In the genomic region with DNA sequence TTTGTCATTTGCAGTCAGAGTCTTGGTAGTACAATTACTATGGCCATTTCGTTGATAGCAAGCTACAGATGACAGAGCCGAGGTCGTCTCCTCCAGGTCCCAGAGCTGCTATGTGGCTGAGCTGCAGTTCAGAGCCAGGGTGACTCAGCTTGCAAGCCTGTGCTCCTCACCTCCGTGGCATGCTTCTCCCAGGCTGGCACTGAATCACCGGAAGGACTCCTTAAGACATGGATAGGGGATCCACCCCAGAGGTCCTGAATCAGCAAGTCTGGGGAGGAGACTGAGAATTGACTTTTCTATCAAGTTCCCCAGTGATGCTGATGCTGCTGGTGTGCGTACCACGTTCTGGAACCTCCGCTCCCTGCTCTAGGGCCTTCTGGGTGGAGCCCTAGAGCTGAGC, we compare ENCODE assay signal across 13 cellular contexts.
DNase-seq lines count a peak whose midpoint lies in the region; ATAC-seq and TF ChIP-seq lines count a peak whose summit lies in the region.
"Had no signal": no experiment of that assay in that cellular context is flagged by ENCODE, and none has a peak within 500 bp of the region (broad histone marks: within the 10 kb centered on the region; RNA-seq: fewer than 3 reads in every experiment).

No MANE protein-coding gene starts in this region.

- no peak for TF ChIP-seq CTCF in AG04449 (IDR thresholded peaks at IDR 0.05; ENCODE audit: insufficient read depth, low read length, missing control alignments)
- no peak for TF ChIP-seq CTCF in astrocyte of the spinal cord (IDR thresholded peaks at IDR 0.05; ENCODE audit: low read depth, low read length)
- TF ChIP-seq CTCF in WTC11 (IDR thresholded peaks at IDR 0.05) = no peak

- POLR2A ChIA-PET in AG04449 (lab: Yijun Ruan, JAX) = interaction anchor here (1.1 to 1.2 kb wide), 2 partner anchors 186 to 937 kb away, joined by 3 to 6 read pairs; no protein-coding TSS in a partner anchor
- POLR2A ChIA-PET in WTC11 (lab: Charles Lee) = no interaction called here

- peaks cover 2% of the 10 kb centered on the region for H3K36me3 Mint-ChIP-seq in WTC11
- H3K36me3 Mint-ChIP-seq: CD4-positive, CD25-positive, alpha-beta regulatory T cell had no signal

- no peak overlapping the region for H3K27ac Mint-ChIP-seq in stimulated activated naive CD8-positive, alpha-beta T cell treated with anti-CD3 and anti-CD28 coated beads, Interleukin-15, amount 100 ng/mL, for 72 hours
- H3K27ac Mint-ChIP-seq in WTC11 = no peak overlapping the region
- H3K27ac Mint-ChIP-seq: activated B cell treated with CpG ODN at 0.5 μM for 24 hours; CD4-positive, CD25-positive, alpha-beta regulatory T cell had no signal

- DNase-seq in AG04449 (ENCODE audit: low read depth, low spot score) (peak; percentile 86), HT-29 (ENCODE audit: low spot score) (peak; percentile 33), astrocyte of the spinal cord (ENCODE audit: low read depth, low spot score) (peak; percentile 90), kidney glomerular epithelial cell (lab: John Stamatoyannopoulos, UW) (peak; percentile 85), WTC11 (ENCODE audit: low spot score) (no peak), medulla oblongata (ENCODE audit: extremely low spot score) (no peak)
- DNase-seq in stimulated activated naive CD8-positive, alpha-beta T cell treated with anti-CD3 and anti-CD28 coated beads, Interleukin-15, amount 100 ng/mL, for 72 hours = no peak
- DNase-seq: activated B cell treated with CpG ODN at 0.5 μM for 24 hours; activated effector memory CD4-positive, alpha-beta T cell treated with anti-CD3 and anti-CD28 coated beads, Interleukin-2, amount 50 U/mL, for 16 hours; CD4-positive, CD25-positive, alpha-beta regulatory T cell; dorsolateral prefrontal cortex; stimulated activated CD4-positive, alpha-beta T cell treated with anti-CD3 and anti-CD28 coated beads, Interleukin-4, amount 100 ng/mL, for 4 hours had no signal

- no peak for ATAC-seq in stimulated activated naive CD8-positive, alpha-beta T cell treated with anti-CD3 and anti-CD28 coated beads, Interleukin-15, amount 100 ng/mL, for 72 hours
- ATAC-seq in WTC11 = no peak
- ATAC-seq in HG03159 (IDR thresholded peaks at IDR 0.05; ENCODE audit: unreplicated experiment) = no peak

- H3K9me3 Mint-ChIP-seq in stimulated activated naive CD8-positive, alpha-beta T cell treated with anti-CD3 and anti-CD28 coated beads, Interleukin-15, amount 100 ng/mL, for 72 hours = no peaks in the 10 kb centered on the region
- peaks cover 16% of the 10 kb centered on the region for H3K9me3 Mint-ChIP-seq in WTC11
- H3K9me3 Mint-ChIP-seq: activated B cell treated with CpG ODN at 0.5 μM for 24 hours; CD4-positive, CD25-positive, alpha-beta regulatory T cell had no signal

- H3K4me3 Mint-ChIP-seq in stimulated activated naive CD8-positive, alpha-beta T cell treated with anti-CD3 and anti-CD28 coated beads, Interleukin-15, amount 100 ng/mL, for 72 hours = no peak overlapping the region
- no peak overlapping the region for H3K4me3 Mint-ChIP-seq in WTC11
- H3K4me3 Mint-ChIP-seq: activated B cell treated with CpG ODN at 0.5 μM for 24 hours; CD4-positive, CD25-positive, alpha-beta regulatory T cell had no signal

- H3K4me1 Mint-ChIP-seq in stimulated activated naive CD8-positive, alpha-beta T cell treated with anti-CD3 and anti-CD28 coated beads, Interleukin-15, amount 100 ng/mL, for 72 hours = no peaks in the 10 kb centered on the region
- H3K4me1 Mint-ChIP-seq in WTC11 = no peaks in the 10 kb centered on the region
- H3K4me1 Mint-ChIP-seq: activated B cell treated with CpG ODN at 0.5 μM for 24 hours; CD4-positive, CD25-positive, alpha-beta regulatory T cell had no signal

- in situ Hi-C loops in astrocyte of the spinal cord (cut with HindIII; ENCODE audit: low sequenced_read_pairs) = no loop called here

- CTCF ChIA-PET in AG04449 (lab: Yijun Ruan, JAX) (interaction anchor here (0.7 to 7.0 kb wide), 4 partner anchors 14 to 257 kb away, joined by 3 to 62 read pairs (median 6); no protein-coding TSS in a partner anchor), WTC11 (lab: Charles Lee) (interaction anchor here (1.1 to 2.1 kb wide), 3 partner anchors 14 to 43 kb away, joined by 3 to 6 read pairs (median 5); no protein-coding TSS in a partner anchor)

- no peaks in the 10 kb centered on the region for H3K27me3 Mint-ChIP-seq in stimulated activated naive CD8-positive, alpha-beta T cell treated with anti-CD3 and anti-CD28 coated beads, Interleukin-15, amount 100 ng/mL, for 72 hours
- peaks cover 51% of the 10 kb centered on the region for H3K27me3 Mint-ChIP-seq in WTC11 (ENCODE audit: low read depth)
- H3K27me3 Mint-ChIP-seq: activated B cell treated with CpG ODN at 0.5 μM for 24 hours had no signal

- no peak overlapping the region for H3K4me3 ChIP-seq in AG04449 (ENCODE audit: low read depth, low read length)
- H3K4me3 ChIP-seq in astrocyte of the spinal cord (ENCODE audit: low read depth, low read length) = no peak overlapping the region
- H3K4me3 ChIP-seq: dorsolateral prefrontal cortex had no signal

TF ChIP-seq in WTC11, 78 proteins besides CTCF, POLR2A, EP300 and RAD21:
- no peak for TF ChIP-seq JUN (CRISPR knock-in tag; IDR thresholded peaks at IDR 0.05)
- TF ChIP-seq ELF4 (CRISPR knock-in tag; IDR thresholded peaks at IDR 0.05; ENCODE audit: low read depth) = no peak
- no peak for TF ChIP-seq TEAD1 (CRISPR knock-in tag; IDR thresholded peaks at IDR 0.05)
- TF ChIP-seq, protein P1, sequence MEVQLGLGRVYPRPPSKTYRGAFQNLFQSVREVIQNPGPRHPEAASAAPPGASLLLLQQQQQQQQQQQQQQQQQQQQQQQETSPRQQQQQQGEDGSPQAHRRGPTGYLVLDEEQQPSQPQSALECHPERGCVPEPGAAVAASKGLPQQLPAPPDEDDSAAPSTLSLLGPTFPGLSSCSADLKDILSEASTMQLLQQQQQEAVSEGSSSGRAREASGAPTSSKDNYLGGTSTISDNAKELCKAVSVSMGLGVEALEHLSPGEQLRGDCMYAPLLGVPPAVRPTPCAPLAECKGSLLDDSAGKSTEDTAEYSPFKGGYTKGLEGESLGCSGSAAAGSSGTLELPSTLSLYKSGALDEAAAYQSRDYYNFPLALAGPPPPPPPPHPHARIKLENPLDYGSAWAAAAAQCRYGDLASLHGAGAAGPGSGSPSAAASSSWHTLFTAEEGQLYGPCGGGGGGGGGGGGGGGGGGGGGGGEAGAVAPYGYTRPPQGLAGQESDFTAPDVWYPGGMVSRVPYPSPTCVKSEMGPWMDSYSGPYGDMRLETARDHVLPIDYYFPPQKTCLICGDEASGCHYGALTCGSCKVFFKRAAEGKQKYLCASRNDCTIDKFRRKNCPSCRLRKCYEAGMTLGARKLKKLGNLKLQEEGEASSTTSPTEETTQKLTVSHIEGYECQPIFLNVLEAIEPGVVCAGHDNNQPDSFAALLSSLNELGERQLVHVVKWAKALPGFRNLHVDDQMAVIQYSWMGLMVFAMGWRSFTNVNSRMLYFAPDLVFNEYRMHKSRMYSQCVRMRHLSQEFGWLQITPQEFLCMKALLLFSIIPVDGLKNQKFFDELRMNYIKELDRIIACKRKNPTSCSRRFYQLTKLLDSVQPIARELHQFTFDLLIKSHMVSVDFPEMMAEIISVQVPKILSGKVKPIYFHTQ (CRISPR knock-in tag; IDR thresholded peaks at IDR 0.05) = no peak
- TF ChIP-seq CREM (CRISPR knock-in tag; IDR thresholded peaks at IDR 0.05) = no peak
- no peak for TF ChIP-seq ZSCAN18 (CRISPR knock-in tag; IDR thresholded peaks at IDR 0.05)
- no peak for TF ChIP-seq TP53 (CRISPR knock-in tag; IDR thresholded peaks at IDR 0.05)
- TF ChIP-seq, protein P2, sequence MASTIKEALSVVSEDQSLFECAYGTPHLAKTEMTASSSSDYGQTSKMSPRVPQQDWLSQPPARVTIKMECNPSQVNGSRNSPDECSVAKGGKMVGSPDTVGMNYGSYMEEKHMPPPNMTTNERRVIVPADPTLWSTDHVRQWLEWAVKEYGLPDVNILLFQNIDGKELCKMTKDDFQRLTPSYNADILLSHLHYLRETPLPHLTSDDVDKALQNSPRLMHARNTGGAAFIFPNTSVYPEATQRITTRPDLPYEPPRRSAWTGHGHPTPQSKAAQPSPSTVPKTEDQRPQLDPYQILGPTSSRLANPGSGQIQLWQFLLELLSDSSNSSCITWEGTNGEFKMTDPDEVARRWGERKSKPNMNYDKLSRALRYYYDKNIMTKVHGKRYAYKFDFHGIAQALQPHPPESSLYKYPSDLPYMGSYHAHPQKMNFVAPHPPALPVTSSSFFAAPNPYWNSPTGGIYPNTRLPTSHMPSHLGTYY (CRISPR knock-in tag; IDR thresholded peaks at IDR 0.05) = no peak
- TF ChIP-seq, protein P3, sequence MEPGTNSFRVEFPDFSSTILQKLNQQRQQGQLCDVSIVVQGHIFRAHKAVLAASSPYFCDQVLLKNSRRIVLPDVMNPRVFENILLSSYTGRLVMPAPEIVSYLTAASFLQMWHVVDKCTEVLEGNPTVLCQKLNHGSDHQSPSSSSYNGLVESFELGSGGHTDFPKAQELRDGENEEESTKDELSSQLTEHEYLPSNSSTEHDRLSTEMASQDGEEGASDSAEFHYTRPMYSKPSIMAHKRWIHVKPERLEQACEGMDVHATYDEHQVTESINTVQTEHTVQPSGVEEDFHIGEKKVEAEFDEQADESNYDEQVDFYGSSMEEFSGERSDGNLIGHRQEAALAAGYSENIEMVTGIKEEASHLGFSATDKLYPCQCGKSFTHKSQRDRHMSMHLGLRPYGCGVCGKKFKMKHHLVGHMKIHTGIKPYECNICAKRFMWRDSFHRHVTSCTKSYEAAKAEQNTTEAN (CRISPR knock-in tag; IDR thresholded peaks at IDR 0.05) = no peak
- no peak for TF ChIP-seq ESRRA (CRISPR knock-in tag; IDR thresholded peaks at IDR 0.05; ENCODE audit: borderline replicate concordance)

Comparison
In these comparisons a context has a peak if more than half of its experiments do, and no peak if none do; other contexts are left out.
1. DNase-seq: peak in AG04449 (single experiment), HT-29 (single experiment), astrocyte of the spinal cord (single experiment) and kidney glomerular epithelial cell (single experiment); none in stimulated activated naive CD8-positive, alpha-beta T cell treated with anti-CD3 and anti-CD28 coated beads, Interleukin-15, amount 100 ng/mL, for 72 hours (0 of 2), WTC11 (single experiment) and medulla oblongata (single experiment).